8 cellular contexts compared by ENCODE assay signal in genomic region chr9:129569506-129570449, GRCh38. TPM values are rescaled to one million over a fixed set of nuclear protein-coding genes. Genes with fewer than 3 reads are reported as not detected.
DNase-seq lines count a peak whose midpoint lies in the region; ATAC-seq and TF ChIP-seq lines count a peak whose summit lies in the region.

No MANE protein-coding gene starts in this region.

- whole genome bisulfite sequencing in adrenal gland, 4 donors, result 52 to 76% (median 61%) methylated on average over 5 to 9 of the region's 9 CpGs

- no peaks in the 10 kb centered on the region for H3K36me3 ChIP-seq in adrenal gland (replicated peaks in 1 of 2)

- H3K9me3 ChIP-seq in adrenal gland (replicated peaks in 1 of 3), result no peaks in the 10 kb centered on the region

- H3K4me3 ChIP-seq in adrenal gland, result no peak overlapping the region

- DNase-seq in AML-193 (lab: John Stamatoyannopoulos, UW), result peak; percentile 10 to 27
- no peak for DNase-seq in HFFc6
- peak in 4 of 7 donors; percentile 39 to 45 (median 42) for DNase-seq in adrenal gland
- DNase-seq in iPS-NIHi7 (ENCODE audit: extremely low spot score), result peak; percentile 57
- DNase-seq in stimulated activated naive B cell treated with anti-CD40 and anti-IgM and Interleukin-4, amounts not matched to agents 10 μg/mL and 1 μg/mL and 100 μg/mL, for 72 hours, result no peak
- DNase-seq in AG20443 (ENCODE audit: low spot score), result no peak
- no peak for DNase-seq in activated CD4-positive, alpha-beta T cell treated with anti-CD3 and anti-CD28 coated beads for 4 hours

- no peaks in the 10 kb centered on the region for H3K27me3 ChIP-seq in adrenal gland

- peak overlapping the region; percentile 40 to 93 (median 88) for H3K27ac ChIP-seq in adrenal gland

- peaks cover 3% of the 10 kb centered on the region for H3K27me3 Mint-ChIP-seq in HFFc6 (ENCODE audit: insufficient read depth)
- peaks cover 45 to 64% of the 10 kb centered on the region in 2 donors for H3K27me3 Mint-ChIP-seq in stimulated activated naive B cell treated with anti-CD40 and anti-IgM and Interleukin-4, amounts not matched to agents 10 μg/mL and 1 μg/mL and 100 μg/mL, for 72 hours

- peaks cover 8% of the 10 kb centered on the region for H3K36me3 Mint-ChIP-seq in HFFc6 (ENCODE audit: low read depth)
- peaks cover 5 to 11% of the 10 kb centered on the region in 2 donors for H3K36me3 Mint-ChIP-seq in stimulated activated naive B cell treated with anti-CD40 and anti-IgM and Interleukin-4, amounts not matched to agents 10 μg/mL and 1 μg/mL and 100 μg/mL, for 72 hours

- peak overlapping the region; percentile 96 for H3K27ac Mint-ChIP-seq in HFFc6
- peak overlapping the region; percentile 71 for H3K27ac Mint-ChIP-seq in stimulated activated naive B cell treated with anti-CD40 and anti-IgM and Interleukin-4, amounts not matched to agents 10 μg/mL and 1 μg/mL and 100 μg/mL, for 72 hours

- peak; percentile 56 for TF ChIP-seq CTCF in HFFc6 (IDR thresholded peaks at IDR 0.05)
- TF ChIP-seq CTCF in adrenal gland (IDR thresholded peaks at IDR 0.05), result peak in 5 of 6 experiments; percentile 20 to 43 (median 39)

- peaks cover 31 to 45% of the 10 kb centered on the region in 2 donors for H3K4me1 ChIP-seq in adrenal gland (replicated peaks in 1 of 2)

- peak overlapping the region; percentile 78 for H3K4me3 Mint-ChIP-seq in HFFc6
- H3K4me3 Mint-ChIP-seq in stimulated activated naive B cell treated with anti-CD40 and anti-IgM and Interleukin-4, amounts not matched to agents 10 μg/mL and 1 μg/mL and 100 μg/mL, for 72 hours, result peak overlapping the region; percentile 76 to 78

- H3K9me3 Mint-ChIP-seq in HFFc6, result peaks cover 7% of the 10 kb centered on the region
- peaks cover 6 to 7% of the 10 kb centered on the region in 2 donors for H3K9me3 Mint-ChIP-seq in stimulated activated naive B cell treated with anti-CD40 and anti-IgM and Interleukin-4, amounts not matched to agents 10 μg/mL and 1 μg/mL and 100 μg/mL, for 72 hours

- peaks cover 54% of the 10 kb centered on the region for H3K4me1 Mint-ChIP-seq in HFFc6 (ENCODE audit: low read depth)
- H3K4me1 Mint-ChIP-seq in stimulated activated naive B cell treated with anti-CD40 and anti-IgM and Interleukin-4, amounts not matched to agents 10 μg/mL and 1 μg/mL and 100 μg/mL, for 72 hours, result peaks cover 18 to 29% of the 10 kb centered on the region in 2 donors

- no peak for TF ChIP-seq POLR2A in adrenal gland (IDR thresholded peaks at IDR 0.05)

- intact Hi-C loops in adrenal gland (cut with DNase I), result no loop called here

- ATAC-seq in stimulated activated naive B cell treated with anti-CD40 and anti-IgM and Interleukin-4, amounts not matched to agents 10 μg/mL and 1 μg/mL and 100 μg/mL, for 72 hours (replicated peaks), result peak; percentile 27 to 31
- ATAC-seq in HG02571 (IDR thresholded peaks at IDR 0.05; ENCODE audit: unreplicated experiment), result no peak

RNA-seq across cellular contexts. Expression of gene C9orf50, which starts 51.1 kb away (rescaled TPM):
- total RNA-seq in HFFc6 (2021; fragmentation: NEBNext Ultra II Directional; extraction: Animal tissue kit (Norgen Biotek cat#: 25700)), result under 1 TPM in 2 of 6 experiments, not detected in 4; 0.14 to 0.20 TPM
- under 1 TPM in 2 of 8 donors, not detected in 6; 0.14 to 0.37 TPM for total RNA-seq in adrenal gland
- under 1 TPM in 2 of 3 donors, not detected in 1; 0.56 to 0.74 TPM for polyA plus RNA-seq in adrenal gland

RNA-seq across cellular contexts. Expression of gene NTMT1, which starts 56.2 kb away (rescaled TPM):
- 10 to 100 TPM; 81.6 to 90.0 (median 87.7) TPM for total RNA-seq in HFFc6 (2021; fragmentation: NEBNext Ultra II Directional; extraction: Animal tissue kit (Norgen Biotek cat#: 25700))
- total RNA-seq in adrenal gland, result 100 to 1,000 TPM in 4 of 8 donors, 10 to 100 TPM in 4; 27.2 to 190 (median 88.3) TPM
- 100 to 1,000 TPM in 1 of 3 donors, 10 to 100 TPM in 2; 40.0 to 122 (median 87.5) TPM for polyA plus RNA-seq in adrenal gland

Comparison
In these comparisons a context has a peak if more than half of its experiments do, and no peak if none do; other contexts are left out.
1. DNase-seq: peak in AML-193 (2 of 2), adrenal gland (4 of 7) and iPS-NIHi7 (single experiment); none in HFFc6 (single experiment), stimulated activated naive B cell treated with anti-CD40 and anti-IgM and Interleukin-4, amounts not matched to agents 10 μg/mL and 1 μg/mL and 100 μg/mL, for 72 hours (single experiment), AG20443 (single experiment) and activated CD4-positive, alpha-beta T cell treated with anti-CD3 and anti-CD28 coated beads for 4 hours (0 of 2).